Comparison of ENCODE assay signal across 1 cellular context in genomic region chr17:68035523-68036303, GRCh38.
A peak's percentile ranks its signal among the peaks of the same experiment; 100 is the strongest.
TF ChIP-seq lines count a peak whose summit lies in the region.

KPNA2 (plus strand) TSS chr17:68035735; CDS start chr17:68037133, 1,398 bp downstream.

TF ChIP-seq in HepG2, 621 proteins besides CTCF, POLR2A, EP300 and RAD21 (continued from another document and continues in another):
- TF ChIP-seq ZNF318 (CRISPR knock-in tag; IDR thresholded peaks at IDR 0.05) = peak; percentile 78; the same call in 1 of the 2 replicates
- TF ChIP-seq RNF2 (conservative IDR thresholded peaks at IDR 0.05; ENCODE audit: low read depth) = peak; percentile 86
- TF ChIP-seq SNAPC4 (CRISPR knock-in tag; IDR thresholded peaks at IDR 0.05) = peak; percentile 98
- no peak for TF ChIP-seq EZH2 (conservative IDR thresholded peaks at IDR 0.05; ENCODE audit: low read depth, low read length)
- TF ChIP-seq IRF2 (CRISPR knock-in tag; IDR thresholded peaks at IDR 0.05) = peak; percentile 77; the same call in 1 of the 2 replicates
- no peak for TF ChIP-seq GRHL1 (CRISPR knock-in tag; conservative IDR thresholded peaks at IDR 0.05)
- peak; percentile 86; the same call in 1 of the 2 replicates for TF ChIP-seq SNAPC5 (CRISPR knock-in tag; IDR thresholded peaks at IDR 0.05; ENCODE audit: borderline replicate concordance)
- no peak for TF ChIP-seq ZNF530 (CRISPR knock-in tag; IDR thresholded peaks at IDR 0.05; ENCODE audit: low read depth)
- no peak for TF ChIP-seq AKAP8 (CRISPR knock-in tag; IDR thresholded peaks at IDR 0.05)
- TF ChIP-seq ATF7-NPFF (CRISPR knock-in tag; IDR thresholded peaks at IDR 0.05; ENCODE audit: low read depth) = peak; percentile 96
- no peak for TF ChIP-seq HCFC1 (IDR thresholded peaks at IDR 0.05; ENCODE audit: low read depth, low read length)
- TF ChIP-seq ZNF841 (CRISPR knock-in tag; IDR thresholded peaks at IDR 0.05; ENCODE audit: borderline replicate concordance) = peak; percentile 88; the same call in 1 of the 2 replicates
- peak; percentile 85; the same call in 1 of the 2 replicates for TF ChIP-seq ZBTB39 (CRISPR knock-in tag; IDR thresholded peaks at IDR 0.05)
- no peak for TF ChIP-seq FOXK1 (CRISPR knock-in tag; IDR thresholded peaks at IDR 0.05; ENCODE audit: borderline replicate concordance, low read depth)
- peak; percentile 41; the same call in 1 of the 2 replicates for TF ChIP-seq HNF4G (IDR thresholded peaks at IDR 0.05; ENCODE audit: borderline replicate concordance, low read depth, low read length)
- peak; percentile 82 for TF ChIP-seq HNF4G (CRISPR knock-in tag; IDR thresholded peaks at IDR 0.05; ENCODE audit: borderline replicate concordance, low read depth)
- peak; percentile 92 for TF ChIP-seq ZNF780A (CRISPR knock-in tag; IDR thresholded peaks at IDR 0.05)
- TF ChIP-seq HMG20B (CRISPR knock-in tag; conservative IDR thresholded peaks at IDR 0.05) = no peak
- no peak for TF ChIP-seq KLF13 (CRISPR knock-in tag; IDR thresholded peaks at IDR 0.05)
- TF ChIP-seq PRDM10 (CRISPR knock-in tag; IDR thresholded peaks at IDR 0.05; ENCODE audit: low read depth) = peak; percentile 59; the same call in 1 of the 2 replicates
- peak; percentile 97 for TF ChIP-seq ZNF280B (CRISPR knock-in tag; IDR thresholded peaks at IDR 0.05; ENCODE audit: borderline replicate concordance)
- no peak; the same call in 1 of the 2 replicates for TF ChIP-seq ZNF816 (CRISPR knock-in tag; IDR thresholded peaks at IDR 0.05; ENCODE audit: borderline replicate concordance)
- TF ChIP-seq ZNF160 (CRISPR knock-in tag; IDR thresholded peaks at IDR 0.05) = no peak; the same call in 1 of the 2 replicates
- TF ChIP-seq AHR (CRISPR knock-in tag; IDR thresholded peaks at IDR 0.05) = peak; percentile 88
- peak; percentile 65; the same call in 1 of the 2 replicates for TF ChIP-seq ZNF253 (CRISPR knock-in tag; IDR thresholded peaks at IDR 0.05; ENCODE audit: borderline replicate concordance)
- TF ChIP-seq SKI (IDR thresholded peaks at IDR 0.05; ENCODE audit: partially characterized antibody) = no peak
- peak; percentile 40; the same call in 1 of the 2 replicates for TF ChIP-seq ETV5 (CRISPR knock-in tag; IDR thresholded peaks at IDR 0.05; ENCODE audit: borderline replicate concordance)
- TF ChIP-seq THAP8 (CRISPR knock-in tag; IDR thresholded peaks at IDR 0.05; ENCODE audit: borderline replicate concordance) = 0 out of 2 replicates have a peak, but pooled peaks have one; percentile 36
- TF ChIP-seq HOXA7 (CRISPR knock-in tag; IDR thresholded peaks at IDR 0.05) = peak; percentile 86
